In genomic region chr3:88812576-88812975, GRCh38 we compare ENCODE assay signal across 16 cellular contexts.
DNase-seq lines count a peak whose midpoint lies in the region; FAIRE-seq and TF ChIP-seq lines count a peak whose summit lies in the region.
"Had no signal": no experiment of that assay in that cellular context is flagged by ENCODE, and none has a peak within 500 bp of the region (broad histone marks: within the 10 kb centered on the region; RNA-seq: fewer than 3 reads in every experiment).

No MANE protein-coding gene starts in this region.

- no peak overlapping the region for H3K4me3 ChIP-seq in astrocyte (ENCODE audit: insufficient read depth, low read depth, low read length)
- H3K4me3 ChIP-seq: A549, HAP-1 had no signal

- H3K36me3 ChIP-seq in astrocyte (ENCODE audit: insufficient read depth, low read length), result no peaks in the 10 kb centered on the region
- H3K36me3 ChIP-seq: HAP-1 had no signal

- FAIRE-seq in astrocyte (lab: Jason Lieb, UNC), result no peak
- peak; percentile 52 for FAIRE-seq in urothelium cell line (lab: Jason Lieb, UNC)
- FAIRE-seq: A549, G401.6, GM12891, H1 had no signal

- H3K9me3 ChIP-seq in astrocyte (ENCODE audit: insufficient read depth, low read depth, low read length), result no peaks in the 10 kb centered on the region
- H3K9me3 ChIP-seq: A549, Caco-2, HAP-1 had no signal

- peaks cover 32% of the 10 kb centered on the region for H3K4me1 Mint-ChIP-seq in astrocyte (ENCODE audit: low read depth, unreplicated experiment)
- H3K4me1 Mint-ChIP-seq: CD14-positive monocyte; CD8-positive, alpha-beta memory T cell had no signal

- TF ChIP-seq CTCF in astrocyte (IDR thresholded peaks at IDR 0.05; ENCODE audit: insufficient read depth, low read depth, low read length), result no peak
- no peak for TF ChIP-seq CTCF in GM13977 (IDR thresholded peaks at IDR 0.05; ENCODE audit: extremely low read depth, insufficient read depth, missing control alignments)

- H3K27ac ChIP-seq in astrocyte (ENCODE audit: low read depth, low read length), result no peak overlapping the region
- H3K27ac ChIP-seq: A549 had no signal

- H3K36me3 Mint-ChIP-seq in astrocyte (ENCODE audit: low read depth, unreplicated experiment), result no peaks in the 10 kb centered on the region
- H3K36me3 Mint-ChIP-seq: CD14-positive monocyte; CD8-positive, alpha-beta memory T cell had no signal

- H3K27me3 ChIP-seq in astrocyte (ENCODE audit: insufficient read depth, low read length), result no peaks in the 10 kb centered on the region

- no peak overlapping the region for H3K4me2 ChIP-seq in astrocyte (ENCODE audit: low read length)
- H3K4me2 ChIP-seq: A549 had no signal

- H2AFZ ChIP-seq in astrocyte (ENCODE audit: low read depth, low read length), result peak overlapping the region; percentile 14

- peaks cover 2% of the 10 kb centered on the region for H3K9me3 Mint-ChIP-seq in astrocyte (ENCODE audit: unreplicated experiment)

- H3K4me1 ChIP-seq in astrocyte (ENCODE audit: insufficient read depth, low read length), result peaks cover 10% of the 10 kb centered on the region
- H3K4me1 ChIP-seq: A549, Caco-2 had no signal

- no peaks in the 10 kb centered on the region for H3K79me2 ChIP-seq in astrocyte (ENCODE audit: insufficient read depth, low read length)

- no peaks in the 10 kb centered on the region for H3K27me3 Mint-ChIP-seq in astrocyte (ENCODE audit: low read depth, unreplicated experiment)
- H3K27me3 Mint-ChIP-seq: CD8-positive, alpha-beta memory T cell had no signal

- DNase-seq in ELR (ENCODE audit: low read depth) (peak; percentile 7), astrocyte (ENCODE audit: low read depth) (peak; percentile 30), kidney tubule cell (ENCODE audit: low spot score) (peak; percentile 53), urothelium cell line (ENCODE audit: low spot score) (no peak), anterior cingulate cortex (lab: John Stamatoyannopoulos, UW) (no peak), islet precursor cell (no peak), GM13977 (ENCODE audit: low spot score) (no peak)
- DNase-seq: Caco-2; CD8-positive, alpha-beta memory T cell; DMS53 had no signal

- H3K9ac ChIP-seq in astrocyte (ENCODE audit: low read length), result no peak overlapping the region

- in situ Hi-C loops in GM13977 (cut with MboI; ENCODE audit: low pct_unique_long_range_greater_than_20kb, low sequenced_read_pairs, unreplicated experiment), result no loop called here

- H3K27ac Mint-ChIP-seq in astrocyte (ENCODE audit: unreplicated experiment), result peak overlapping the region; percentile 74
- H3K27ac Mint-ChIP-seq: CD14-positive monocyte; CD8-positive, alpha-beta memory T cell had no signal

- no peaks in the 10 kb centered on the region for H4K20me1 ChIP-seq in astrocyte (ENCODE audit: insufficient read depth, low read length)

- no peak overlapping the region for H3K4me3 Mint-ChIP-seq in astrocyte (ENCODE audit: unreplicated experiment)
- H3K4me3 Mint-ChIP-seq: CD14-positive monocyte; CD8-positive, alpha-beta memory T cell had no signal

Comparison
In these comparisons a context has a peak if more than half of its experiments do, and no peak if none do; other contexts are left out.
1. DNase-seq: peak in ELR (single experiment), astrocyte (single experiment) and kidney tubule cell (single experiment); none in urothelium cell line (single experiment), anterior cingulate cortex (0 of 58), islet precursor cell (single experiment) and GM13977 (single experiment).